Comparison of ENCODE assay signal across 12 cellular contexts in genomic region chr15:38758001-38758400, GRCh38.
DNase-seq lines count a peak whose midpoint lies in the region; ATAC-seq and TF ChIP-seq lines count a peak whose summit lies in the region.
"Had no signal": no experiment of that assay in that cellular context is flagged by ENCODE, and none has a peak within 500 bp of the region (broad histone marks: within the 10 kb centered on the region; RNA-seq: fewer than 3 reads in every experiment).

No MANE protein-coding gene starts in this region.

- no peaks in the 10 kb centered on the region for H4K20me1 ChIP-seq in fibroblast of lung (ENCODE audit: control insufficient read depth, extremely low read depth, insufficient read depth, low read length)

- H3K4me3 ChIP-seq in fibroblast of lung (replicated peaks in 1 of 4; ENCODE audit: control extremely low read depth in 1 of 4, insufficient read depth in 1 of 4, low read depth in 3 of 4, low read length in 4 of 4) (no peak overlapping the region), skeletal muscle cell (ENCODE audit: low read depth, low read length) (no peak overlapping the region), BE2C (ENCODE audit: low read depth, low read length) (no peak overlapping the region), gastrocnemius medialis (no peak overlapping the region)

- H3K4me2 ChIP-seq in fibroblast of lung (ENCODE audit: extremely low read depth, insufficient read depth, low read length), result no peak overlapping the region

- H3K27ac Mint-ChIP-seq in activated T-cell treated with anti-CD3 and anti-CD28 coated beads, Interleukin-2, amount 50 U/mL, for 72 hours, result no peak overlapping the region
- H3K27ac Mint-ChIP-seq: naive thymus-derived CD8-positive, alpha-beta T cell had no signal

- TF ChIP-seq POLR2A in gastrocnemius medialis (IDR thresholded peaks at IDR 0.05), result no peak

- ATAC-seq in gastrocnemius medialis, result no peak
- ATAC-seq in activated T-cell treated with anti-CD3 and anti-CD28 coated beads, Interleukin-2, amount 50 U/mL, for 72 hours (replicated peaks in 1 of 2), result no peak
- ATAC-seq: naive thymus-derived CD8-positive, alpha-beta T cell had no signal

- no peak overlapping the region for H2AFZ ChIP-seq in fibroblast of lung (ENCODE audit: low read length)

- H3K4me1 ChIP-seq in fibroblast of lung (ENCODE audit: control insufficient read depth, extremely low read depth, insufficient read depth, low read length) (peaks cover 3% of the 10 kb centered on the region), BE2C (no peaks in the 10 kb centered on the region), gastrocnemius medialis (peaks cover 0 to 3% of the 10 kb centered on the region in 2 donors)

- H3K79me2 ChIP-seq in fibroblast of lung (ENCODE audit: control insufficient read depth, insufficient read depth, low read length), result no peaks in the 10 kb centered on the region

- H3K9me3 Mint-ChIP-seq in activated T-cell treated with anti-CD3 and anti-CD28 coated beads, Interleukin-2, amount 50 U/mL, for 72 hours, result no peaks in the 10 kb centered on the region
- H3K9me3 Mint-ChIP-seq: naive thymus-derived CD8-positive, alpha-beta T cell had no signal

- in situ Hi-C loops in gastrocnemius medialis (cut with MboI; ENCODE audit: low sequenced_read_pairs in 4 of 4), result no loop called here

- H3K4me1 Mint-ChIP-seq in activated T-cell treated with anti-CD3 and anti-CD28 coated beads, Interleukin-2, amount 50 U/mL, for 72 hours (ENCODE audit: low read depth), result no peaks in the 10 kb centered on the region
- H3K4me1 Mint-ChIP-seq: naive thymus-derived CD8-positive, alpha-beta T cell had no signal

- H3K9me3 ChIP-seq in fibroblast of lung (ENCODE audit: control insufficient read depth, insufficient read depth, low read depth, low read length) (no peaks in the 10 kb centered on the region), BE2C (no peaks in the 10 kb centered on the region), gastrocnemius medialis (no peaks in the 10 kb centered on the region)

- H3K27ac ChIP-seq in fibroblast of lung (ENCODE audit: insufficient read depth, low read length) (no peak overlapping the region), gastrocnemius medialis (no peak overlapping the region)

- DNase-seq in H4 (ENCODE audit: low spot score) (peak; percentile 40), NCI-H524 treated with DMSO at 0.1 percent for 48 hours (lab: John Stamatoyannopoulos, UW) (peak; percentile 24), fibroblast of lung (ENCODE audit: low read depth in 2 of 2) (peak; percentile 4 to 81), skeletal muscle cell (ENCODE audit: low read depth) (peak; percentile 26), BE2C (no peak), gastrocnemius medialis (no peak)
- DNase-seq in activated T-cell treated with anti-CD3 and anti-CD28 coated beads, Interleukin-2, amount 50 U/mL, for 72 hours, result no peak
- DNase-seq: DMS79; naive thymus-derived CD8-positive, alpha-beta T cell; RPMI8226; stimulated activated CD4-positive, alpha-beta T cell treated with anti-CD3 and anti-CD28 coated beads, Interleukin-1b, Interleukin-23, amount 100 ng/mL, for 48 hours; stimulated activated naive CD4-positive, alpha-beta T cell had no signal

- no peak overlapping the region for H3K4me3 Mint-ChIP-seq in activated T-cell treated with anti-CD3 and anti-CD28 coated beads, Interleukin-2, amount 50 U/mL, for 72 hours
- H3K4me3 Mint-ChIP-seq: naive thymus-derived CD8-positive, alpha-beta T cell had no signal

- H3K36me3 Mint-ChIP-seq in activated T-cell treated with anti-CD3 and anti-CD28 coated beads, Interleukin-2, amount 50 U/mL, for 72 hours (ENCODE audit: insufficient read depth in 2 of 2), result no peaks in the 10 kb centered on the region
- H3K36me3 Mint-ChIP-seq: naive thymus-derived CD8-positive, alpha-beta T cell had no signal

- intact Hi-C loops in gastrocnemius medialis (cut with DNase I; ENCODE audit: low total_unique reads), result no loop called here

- TF ChIP-seq CTCF in fibroblast of lung (conservative IDR thresholded peaks at IDR 0.05 in 1 of 2, IDR thresholded peaks at IDR 0.05 in 1 of 2; ENCODE audit: low read depth in 1 of 2, low read length in 2 of 2), result no peak
- TF ChIP-seq CTCF in BE2C (IDR thresholded peaks at IDR 0.05; ENCODE audit: low read depth, low read length), result no peak
- TF ChIP-seq CTCF in gastrocnemius medialis (IDR thresholded peaks at IDR 0.05 in 4 of 5, conservative IDR thresholded peaks at IDR 0.05 in 1 of 5), result no peak

- no peaks in the 10 kb centered on the region for H3K36me3 ChIP-seq in fibroblast of lung (ENCODE audit: control insufficient read depth, insufficient read depth, low read length)
- no peaks in the 10 kb centered on the region for H3K36me3 ChIP-seq in BE2C
- H3K36me3 ChIP-seq in gastrocnemius medialis, result no peaks in the 10 kb centered on the region

- H3K9ac ChIP-seq in fibroblast of lung (ENCODE audit: insufficient read depth, low read length), result no peak overlapping the region

- H3K27me3 ChIP-seq in fibroblast of lung (ENCODE audit: control insufficient read depth, insufficient read depth, low read length) (no peaks in the 10 kb centered on the region), BE2C (peaks cover 9% of the 10 kb centered on the region), gastrocnemius medialis (no peaks in the 10 kb centered on the region)

- H3K27me3 Mint-ChIP-seq in activated T-cell treated with anti-CD3 and anti-CD28 coated beads, Interleukin-2, amount 50 U/mL, for 72 hours (ENCODE audit: low read depth), result peaks cover 45% of the 10 kb centered on the region

Comparison
In these comparisons a context has a peak if more than half of its experiments do, and no peak if none do; other contexts are left out.
1. DNase-seq: peak in H4 (single experiment), NCI-H524 treated with DMSO at 0.1 percent for 48 hours (single experiment), fibroblast of lung (2 of 2) and skeletal muscle cell (single experiment); none in BE2C (single experiment), gastrocnemius medialis (0 of 2) and activated T-cell treated with anti-CD3 and anti-CD28 coated beads, Interleukin-2, amount 50 U/mL, for 72 hours (0 of 2).